In genomic region chr16:57640185-57640584, GRCh38 we compare ENCODE assay signal across 1 cellular context.
TF ChIP-seq lines count a peak whose summit lies in the region.

No MANE protein-coding gene starts in this region.

TF ChIP-seq in K562, 482 proteins besides CTCF, POLR2A, EP300 and RAD21:
- TF ChIP-seq RBM25 (IDR thresholded peaks at IDR 0.05; ENCODE audit: low read depth, low read length, severe bottlenecking) (peak; percentile 19), ZFP36 (IDR thresholded peaks at IDR 0.05; ENCODE audit: low read depth, low read length, partially characterized antibody) (peak; percentile 18), GABPB1 (CRISPR knock-in tag; IDR thresholded peaks at IDR 0.05) (no peak)
